12 cellular contexts compared by ENCODE assay signal in genomic region chr19:44260695-44261446, GRCh38. TPM values are rescaled to one million over a fixed set of nuclear protein-coding genes. Genes with fewer than 3 reads are reported as not detected.
DNase-seq lines count a peak whose midpoint lies in the region; ATAC-seq and TF ChIP-seq lines count a peak whose summit lies in the region.
"Had no signal": no experiment of that assay in that cellular context is flagged by ENCODE, and none has a peak within 500 bp of the region (broad histone marks: within the 10 kb centered on the region; RNA-seq: fewer than 3 reads in every experiment).

No MANE protein-coding gene starts in this region.

- H3K4me2 ChIP-seq in OCI-LY7 (ENCODE audit: low read length) = no peak overlapping the region

- H3K27me3 Mint-ChIP-seq in activated CD4-positive, alpha-beta T cell treated with anti-CD3 and anti-CD28 coated beads for 36 hours = no peaks in the 10 kb centered on the region

- no peaks in the 10 kb centered on the region for H3K9me2 ChIP-seq in OCI-LY7 (ENCODE audit: insufficient read depth, low read length)

- CTCF ChIA-PET in activated CD4-positive, alpha-beta T cell treated with anti-CD3 and anti-CD28 coated beads for 36 hours (lab: Charles Lee) = no interaction called here
- CTCF ChIA-PET in OCI-LY7 (lab: Charles Lee; ENCODE audit: unreplicated experiment) = no interaction called here

- H3K27ac ChIP-seq in VCaP (peak overlapping the region; percentile 78), skeletal muscle tissue (ENCODE audit: low read depth, low read length) (no peak overlapping the region), OCI-LY7 (ENCODE audit: low read depth, low read length, poor library complexity, severe bottlenecking) (no peak overlapping the region)
- H3K27ac ChIP-seq: SJSA1, thoracic aorta had no signal

- no peak for DNase-seq in activated CD4-positive, alpha-beta T cell treated with anti-CD3 and anti-CD28 coated beads for 36 hours
- DNase-seq in activated CD4-positive, alpha-beta T cell treated with anti-CD3 and anti-CD28 coated beads for 4 hours = no peak
- DNase-seq in SHP77 treated with DMSO at 0.1 percent for 48 hours (lab: John Stamatoyannopoulos, UW) = no peak
- DNase-seq in OCI-LY7 (ENCODE audit: low spot score) = no peak
- DNase-seq: foreskin melanocyte had no signal

- H3K4me3 Mint-ChIP-seq in activated CD4-positive, alpha-beta T cell treated with anti-CD3 and anti-CD28 coated beads for 36 hours = peak overlapping the region; percentile 64

- no peak for ATAC-seq in activated CD4-positive, alpha-beta T cell treated with anti-CD3 and anti-CD28 coated beads for 36 hours
- no peak for ATAC-seq in GM18861 (IDR thresholded peaks at IDR 0.05; ENCODE audit: unreplicated experiment)

- H3K4me3 ChIP-seq in iPS-11a (ENCODE audit: low read depth, low read length) (peak overlapping the region; percentile 69), skeletal muscle tissue (ENCODE audit: low read length in 3 of 3) (peak overlapping the region in 2 of 3 donors; percentile 32 to 75), OCI-LY7 (ENCODE audit: low read depth, low read length, poor library complexity, severe bottlenecking) (no peak overlapping the region)
- H3K4me3 ChIP-seq: lung had no signal

- H3K36me3 ChIP-seq in skeletal muscle tissue (ENCODE audit: control insufficient read depth in 3 of 3, insufficient read depth in 3 of 3, low read length in 3 of 3) (peaks cover 0 to 4% (median 3%) of the 10 kb centered on the region in 3 donors), OCI-LY7 (ENCODE audit: insufficient read depth, low read length) (no peaks in the 10 kb centered on the region)
- H3K36me3 ChIP-seq: SJSA1, thoracic aorta had no signal

- no peak overlapping the region for H2AFZ ChIP-seq in OCI-LY7 (ENCODE audit: low read length)

- H3K9me3 Mint-ChIP-seq in activated CD4-positive, alpha-beta T cell treated with anti-CD3 and anti-CD28 coated beads for 36 hours (ENCODE audit: low read depth) = peaks cover 57% of the 10 kb centered on the region

- H3K9me3 ChIP-seq in skeletal muscle tissue (ENCODE audit: control insufficient read depth in 3 of 3, low read length in 3 of 3) = peaks cover 0 to 14% (median 2%) of the 10 kb centered on the region in 3 donors
- H3K9me3 ChIP-seq in OCI-LY7 (ENCODE audit: low read length) = no peaks in the 10 kb centered on the region
- H3K9me3 ChIP-seq: SJSA1 had no signal

- intact Hi-C loops in activated CD4-positive, alpha-beta T cell treated with anti-CD3 and anti-CD28 coated beads for 36 hours (cut with DNase I, micrococcal nuclease) = no loop called here
- intact Hi-C loops in OCI-LY7 (cut with micrococcal nuclease; ENCODE audit: unreplicated experiment) = no loop called here

- H3K4me1 Mint-ChIP-seq in activated CD4-positive, alpha-beta T cell treated with anti-CD3 and anti-CD28 coated beads for 36 hours = peaks cover 8% of the 10 kb centered on the region

- no peaks in the 10 kb centered on the region for H3K79me2 ChIP-seq in OCI-LY7 (ENCODE audit: insufficient read depth, low read depth, low read length)

- H4K20me1 ChIP-seq in OCI-LY7 (ENCODE audit: insufficient read depth, low read length) = no peaks in the 10 kb centered on the region

- peaks cover 25% of the 10 kb centered on the region for H3K36me3 Mint-ChIP-seq in activated CD4-positive, alpha-beta T cell treated with anti-CD3 and anti-CD28 coated beads for 36 hours (ENCODE audit: low read depth)

- H3K27ac Mint-ChIP-seq in activated CD4-positive, alpha-beta T cell treated with anti-CD3 and anti-CD28 coated beads for 36 hours = no peak overlapping the region

- no TSS peak for BruUV-seq in OCI-LY7 (replicated peaks; lab: Mats Ljungman, UMichigan)

- TF ChIP-seq CTCF in VCaP (conservative IDR thresholded peaks at IDR 0.05) (no peak), OCI-LY7 (conservative IDR thresholded peaks at IDR 0.05; ENCODE audit: low read length) (no peak)

- H3K27me3 ChIP-seq in skeletal muscle tissue (ENCODE audit: control insufficient read depth in 3 of 3, insufficient read depth in 3 of 3, low read length in 3 of 3) = no peaks in the 10 kb centered on the region
- H3K27me3 ChIP-seq: SJSA1 had no signal

- H3K4me1 ChIP-seq in skeletal muscle tissue (ENCODE audit: control insufficient read depth in 3 of 3, insufficient read depth in 3 of 3, low read length in 3 of 3) (no peaks in the 10 kb centered on the region), OCI-LY7 (ENCODE audit: insufficient read depth, low read length, poor library complexity, severe bottlenecking) (no peaks in the 10 kb centered on the region)
- H3K4me1 ChIP-seq: SJSA1 had no signal

- POLR2A ChIA-PET in activated CD4-positive, alpha-beta T cell treated with anti-CD3 and anti-CD28 coated beads for 36 hours (lab: Charles Lee) = no interaction called here
- POLR2A ChIA-PET in OCI-LY7 (lab: Charles Lee) = no interaction called here

- no peak overlapping the region for H3K9ac ChIP-seq in skeletal muscle tissue (ENCODE audit: low read depth in 1 of 3, low read length in 3 of 3)

RNA-seq across cellular contexts. Expression of gene ZNF233, which starts 1.2 kb away (rescaled TPM):
- total RNA-seq in activated CD4-positive, alpha-beta T cell treated with anti-CD3 and anti-CD28 coated beads for 36 hours = under 1 TPM; 0.26 to 0.34 TPM
- total RNA-seq in skeletal muscle tissue (1.6 TPM), OCI-LY7 (2022) (not detected in 2 replicates)
- total RNA-seq in OCI-LY7 (2014; rRNA removed; shearing (Covaris generic)) = 0.13 TPM in 1 of 2 replicates, not detected in the other

RNA-seq across cellular contexts. Expression of gene ZNF235, which starts 44.0 kb away (rescaled TPM):
- total RNA-seq in activated CD4-positive, alpha-beta T cell treated with anti-CD3 and anti-CD28 coated beads for 36 hours = 1 to 10 TPM; 2.1 to 2.7 TPM
- total RNA-seq in skeletal muscle tissue = 8.9 TPM
- 5.1 and 7.7 TPM in 2 replicates for total RNA-seq in OCI-LY7 (2014; rRNA removed; shearing (Covaris generic))
- 6.5 and 7.4 TPM in 2 replicates for total RNA-seq in OCI-LY7 (2022)

RNA-seq across cellular contexts. Expression of gene ZNF227, which starts 48.5 kb away (rescaled TPM):
- total RNA-seq in activated CD4-positive, alpha-beta T cell treated with anti-CD3 and anti-CD28 coated beads for 36 hours = 10 to 100 TPM; 19.4 to 20.6 TPM
- total RNA-seq in skeletal muscle tissue (21.4 TPM), OCI-LY7 (2022) (18.5 and 21.2 TPM in 2 replicates)
- 16.8 and 20.1 TPM in 2 replicates for total RNA-seq in OCI-LY7 (2014; rRNA removed; shearing (Covaris generic))
